Comparison of ENCODE assay signal across 10 cellular contexts in the genomic region with DNA sequence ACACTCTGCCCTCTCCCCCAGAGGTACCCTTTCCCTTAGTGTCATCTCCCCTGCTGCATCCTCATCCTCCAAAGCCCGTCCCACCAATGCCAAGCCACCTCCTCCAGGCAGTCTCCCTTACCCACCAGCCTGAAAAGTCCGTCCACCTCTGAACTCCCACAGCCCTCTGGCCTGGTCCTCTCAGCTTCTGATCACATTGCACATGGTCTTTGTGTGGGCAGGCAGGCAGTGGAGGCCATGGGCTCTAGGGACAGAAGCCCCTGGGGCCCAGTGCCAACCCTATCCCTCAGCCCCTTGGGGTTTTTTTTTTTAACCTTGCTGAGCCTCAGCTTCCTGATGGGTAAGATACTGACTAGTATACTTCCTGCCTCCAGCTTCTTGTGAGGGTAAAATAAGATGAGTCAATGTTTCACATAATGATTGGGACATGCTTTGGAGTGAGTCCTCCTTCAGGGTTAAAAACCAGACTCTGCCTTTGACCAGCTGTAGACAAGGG. TPM values are rescaled to one million over a fixed set of nuclear protein-coding genes. Genes with fewer than 3 reads are reported as not detected.
DNase-seq lines count a peak whose midpoint lies in the region; ATAC-seq and TF ChIP-seq lines count a peak whose summit lies in the region.
"Had no signal": no experiment of that assay in that cellular context is flagged by ENCODE, and none has a peak within 500 bp of the region (broad histone marks: within the 10 kb centered on the region; RNA-seq: fewer than 3 reads in every experiment).

No MANE protein-coding gene starts in this region.

- peaks cover 47% of the 10 kb centered on the region for H3K4me1 ChIP-seq in osteoblast (ENCODE audit: insufficient read depth, low read length)

- H3K4me3 Mint-ChIP-seq in activated T-helper 2 cell treated with anti-CD3 and anti-CD28 coated beads, Interferon-gamma antibody, Interleukin-2, Interleukin-4, amounts not matched to agents 10 μg/mL and 5 μg/mL and 100 μg/mL, durations not matched to agents 14 hours and 24 hours and 36 hours (ENCODE audit: low read depth) = no peak overlapping the region

- peaks cover 22% of the 10 kb centered on the region for H3K4me1 Mint-ChIP-seq in activated T-helper 2 cell treated with anti-CD3 and anti-CD28 coated beads, Interferon-gamma antibody, Interleukin-2, Interleukin-4, amounts not matched to agents 10 μg/mL and 5 μg/mL and 100 μg/mL, durations not matched to agents 14 hours and 24 hours and 36 hours (ENCODE audit: low read depth)

- H3K9me3 Mint-ChIP-seq in activated T-helper 2 cell treated with anti-CD3 and anti-CD28 coated beads, Interferon-gamma antibody, Interleukin-2, Interleukin-4, amounts not matched to agents 10 μg/mL and 5 μg/mL and 100 μg/mL, durations not matched to agents 14 hours and 24 hours and 36 hours = no peaks in the 10 kb centered on the region

- H3K79me2 ChIP-seq in osteoblast (ENCODE audit: insufficient read depth, low read length) = no peaks in the 10 kb centered on the region

- peak overlapping the region; percentile 46 for H3K27ac Mint-ChIP-seq in activated T-helper 2 cell treated with anti-CD3 and anti-CD28 coated beads, Interferon-gamma antibody, Interleukin-2, Interleukin-4, amounts not matched to agents 10 μg/mL and 5 μg/mL and 100 μg/mL, durations not matched to agents 14 hours and 24 hours and 36 hours

- H4K20me1 ChIP-seq in osteoblast (ENCODE audit: insufficient read depth, low read length) = no peaks in the 10 kb centered on the region

- no peak for TF ChIP-seq CTCF in osteoblast (IDR thresholded peaks at IDR 0.05; ENCODE audit: extremely low read depth, low read depth, low read length)

- no peaks in the 10 kb centered on the region for H3K27me3 ChIP-seq in osteoblast (ENCODE audit: insufficient read depth, low read length)

- peak overlapping the region; percentile 64 for H3K4me2 ChIP-seq in osteoblast (ENCODE audit: insufficient read depth, low read length)

- peaks cover 1% of the 10 kb centered on the region for H3K27me3 Mint-ChIP-seq in activated T-helper 2 cell treated with anti-CD3 and anti-CD28 coated beads, Interferon-gamma antibody, Interleukin-2, Interleukin-4, amounts not matched to agents 10 μg/mL and 5 μg/mL and 100 μg/mL, durations not matched to agents 14 hours and 24 hours and 36 hours (ENCODE audit: low read depth)

- no peaks in the 10 kb centered on the region for H3K9me3 ChIP-seq in osteoblast (ENCODE audit: low read depth, low read length)

- H3K36me3 ChIP-seq in osteoblast (ENCODE audit: insufficient read depth, low read length) = no peaks in the 10 kb centered on the region

- no peak for DNase-seq in activated T-helper 2 cell treated with anti-CD3 and anti-CD28 coated beads, Interferon-gamma antibody, Interleukin-2, Interleukin-4, amounts not matched to agents 10 μg/mL and 5 μg/mL and 100 μg/mL, durations not matched to agents 14 hours and 24 hours and 36 hours (ENCODE audit: low spot score)
- DNase-seq in osteoblast (ENCODE audit: insufficient read length, low spot score, missing footprints) (peak; percentile 98), NCI-H774 (lab: John Stamatoyannopoulos, UW) (no peak)
- DNase-seq in stimulated activated naive CD4-positive, alpha-beta T cell (lab: John Stamatoyannopoulos, UW) = no peak
- DNase-seq: activated gamma-delta T cell, islet precursor cell, NCI-H69 had no signal

- peak overlapping the region; percentile 58 for H2AFZ ChIP-seq in osteoblast (ENCODE audit: low read length)

- ATAC-seq in GM18858 (IDR thresholded peaks at IDR 0.05; ENCODE audit: unreplicated experiment) (peak; percentile 58), HG03460 (IDR thresholded peaks at IDR 0.05; ENCODE audit: unreplicated experiment) (peak; percentile 51), HG02571 (IDR thresholded peaks at IDR 0.05; ENCODE audit: unreplicated experiment) (no peak)

- H3K4me3 ChIP-seq in osteoblast (ENCODE audit: insufficient read depth, low read length) = peak overlapping the region; percentile 39

- H3K27ac ChIP-seq in osteoblast (ENCODE audit: low read depth, low read length) = peak overlapping the region; percentile 91

- intact Hi-C loops in activated T-helper 2 cell treated with anti-CD3 and anti-CD28 coated beads, Interferon-gamma antibody, Interleukin-2, Interleukin-4, amounts not matched to agents 10 μg/mL and 5 μg/mL and 100 μg/mL, durations not matched to agents 14 hours and 24 hours and 36 hours (cut with micrococcal nuclease) = loop anchor here (5.0 kb wide), 1 partner anchor 65 kb away; a partner anchor contains a TSS

- no peaks in the 10 kb centered on the region for H3K36me3 Mint-ChIP-seq in activated T-helper 2 cell treated with anti-CD3 and anti-CD28 coated beads, Interferon-gamma antibody, Interleukin-2, Interleukin-4, amounts not matched to agents 10 μg/mL and 5 μg/mL and 100 μg/mL, durations not matched to agents 14 hours and 24 hours and 36 hours (ENCODE audit: low read depth)

RNA-seq across cellular contexts. Expression of a gene that starts 19.4 kb away (rescaled TPM):
- 0.18 and 0.27 TPM in 2 replicates for total RNA-seq in activated T-helper 2 cell treated with anti-CD3 and anti-CD28 coated beads, Interferon-gamma antibody, Interleukin-2, Interleukin-4, amounts not matched to agents 10 μg/mL and 5 μg/mL and 100 μg/mL, durations not matched to agents 14 hours and 24 hours and 36 hours
- 0.36 and 0.88 TPM in 2 replicates for total RNA-seq in osteoblast
